ENCODE assay signal across 7 cellular contexts in the genomic region with DNA sequence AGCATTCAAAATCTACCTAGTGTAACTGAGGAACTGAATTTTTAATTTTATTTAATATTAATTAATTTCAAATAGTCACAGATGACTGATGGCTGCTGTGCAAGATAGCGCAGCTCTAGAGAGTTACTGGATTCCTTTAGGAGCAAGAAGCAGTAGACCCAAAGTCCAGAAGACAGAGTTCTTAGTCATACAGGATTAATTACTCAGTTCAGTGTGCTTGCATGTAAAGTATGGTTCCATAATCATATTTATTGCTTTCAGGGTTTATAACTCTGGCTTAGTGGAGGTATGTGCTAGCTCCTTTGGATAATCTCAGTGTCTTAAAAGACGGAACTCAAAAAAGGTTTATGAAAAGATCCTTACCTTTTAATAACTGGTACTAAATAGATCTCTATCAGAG. TPM values are rescaled to one million over a fixed set of nuclear protein-coding genes. Genes with fewer than 3 reads are reported as not detected.
"Had no signal": no experiment of that assay in that cellular context is flagged by ENCODE, and none has a peak within 500 bp of the region (broad histone marks: within the 10 kb centered on the region; RNA-seq: fewer than 3 reads in every experiment).

No MANE protein-coding gene starts in this region.

- DNase-seq: GM23248, GOT3, H7, HFFc6, IMR-90 had no signal

- H3K9me3 ChIP-seq: HAP-1 had no signal

- H2AFZ ChIP-seq: GM23248 had no signal

- H3K4me3 Mint-ChIP-seq: HFFc6 had no signal

- H3K27ac Mint-ChIP-seq: HFFc6 had no signal

- H3K4me3 ChIP-seq: GM23248, HAP-1 had no signal

- H3K9me3 Mint-ChIP-seq: HFFc6 had no signal

- H3K27ac ChIP-seq: GM23248 had no signal

- ATAC-seq: HCT116 had no signal

RNA-seq across cellular contexts. Expression of a gene that starts 43.0 kb away (rescaled TPM):
- total RNA-seq: H7 had no signal
